ENCODE assay signal across 7 cellular contexts in the genomic region with DNA sequence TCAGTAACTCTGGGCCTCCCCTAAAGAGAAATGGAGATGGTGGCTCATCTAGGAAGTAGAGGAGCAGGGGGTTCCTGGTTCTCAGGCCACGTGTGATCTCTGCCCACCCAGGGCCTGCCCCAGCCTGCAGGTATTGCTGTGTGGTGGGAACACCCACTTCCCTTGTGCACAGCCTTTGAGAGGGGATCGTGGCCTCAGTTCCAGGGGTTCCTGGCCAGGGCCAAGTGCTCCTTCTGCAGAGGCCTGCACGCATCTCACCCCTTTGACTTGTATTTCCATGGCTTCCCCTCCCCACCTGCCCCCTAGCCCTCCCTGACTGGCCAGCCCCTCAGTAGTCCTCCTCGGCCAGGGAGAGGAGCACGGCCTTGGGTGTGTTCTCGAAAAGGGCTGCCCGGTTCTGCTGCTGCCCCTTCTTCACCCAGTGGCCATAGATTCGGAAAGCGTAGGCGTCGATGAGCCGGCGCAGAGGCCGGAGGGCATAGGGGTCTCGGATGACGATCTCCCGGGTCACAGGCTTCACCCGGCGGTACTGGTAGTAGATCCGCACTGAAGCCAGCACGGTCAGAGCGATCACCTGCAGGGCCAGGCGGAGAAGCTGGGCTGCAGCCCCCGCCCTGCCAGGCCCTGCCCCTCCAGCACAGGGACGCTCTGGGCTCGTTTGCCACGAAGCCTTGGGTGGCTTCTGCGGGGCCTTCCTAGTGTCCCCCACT. TPM values are rescaled to one million over a fixed set of nuclear protein-coding genes. Genes with fewer than 3 reads are reported as not detected.
DNase-seq lines count a peak whose midpoint lies in the region; ATAC-seq, FAIRE-seq and TF ChIP-seq lines count a peak whose summit lies in the region.
"Not testable (repeated sequence)": the region's sequence is repeated elsewhere in the genome, so short reads cannot be mapped to it uniquely, and the experiment has no call there.

No MANE protein-coding gene starts in this region.

- H3K36me3 ChIP-seq in K562 (ENCODE audit: control insufficient read depth, insufficient read depth, low read length) (peaks cover 34% of the 10 kb centered on the region; the same call in 1 of the 3 replicates), heart right ventricle (peaks cover 0 to 56% (median 0%) of the 10 kb centered on the region in 9 donors), thoracic aorta (peaks cover 15% of the 10 kb centered on the region)

- not testable (repeated sequence) for H3K27me3 ChIP-seq in K562 (ENCODE audit: control insufficient read depth in 2 of 2, insufficient read depth in 2 of 2, low read length in 2 of 2); dorsolateral prefrontal cortex; heart right ventricle; thoracic aorta (replicated peaks; ENCODE audit: insufficient read depth)

- DNase-seq in T-helper 17 cell; K562 (ENCODE audit: extremely low read depth in 1 of 4, low spot score in 3 of 4); heart right ventricle; stimulated activated effector memory CD8-positive, alpha-beta T cell treated with anti-CD3 and anti-CD28 coated beads, Interleukin-12 subunit alpha, Interleukin-12 subunit beta, amount 100 ng/mL, for 72 hours (ENCODE audit: low spot score in 2 of 2); thoracic aorta (ENCODE audit: low spot score): not testable (repeated sequence)
- DNase-seq in dorsolateral prefrontal cortex = peak in 1 of 10 donors; percentile 26
- DNase-seq in posterior vena cava (ENCODE audit: low spot score) = peak; percentile 81

- 90% methylated on average over 27 of the region's 28 CpGs for WGBS in K562 (ENCODE audit: insufficient coverage, low coverage, missing lambda C conversion rate)
- WGBS in heart right ventricle, 2 donors = 96 to 97% methylated on average over 28 of the region's 28 CpGs

- H3K9me3 ChIP-seq in T-helper 17 cell (ENCODE audit: control insufficient read depth, low read length, poor library complexity, severe bottlenecking); K562 (replicated peaks; ENCODE audit: control insufficient read depth, insufficient read depth, low read depth, low read length); heart right ventricle; thoracic aorta: not testable (repeated sequence)

- H3K36me3 Mint-ChIP-seq in T-helper 17 cell (ENCODE audit: low read depth) = not testable (repeated sequence)
- H3K36me3 Mint-ChIP-seq in stimulated activated effector memory CD8-positive, alpha-beta T cell treated with anti-CD3 and anti-CD28 coated beads, Interleukin-12 subunit alpha, Interleukin-12 subunit beta, amount 100 ng/mL, for 72 hours = peaks cover 51% of the 10 kb centered on the region

- CTCF ChIA-PET in K562 (lab: Yijun Ruan, JAX; ENCODE audit: low intra/inter-chr PET ratio) = not testable (repeated sequence)

- POLR2A ChIA-PET in K562 (lab: Yijun Ruan, JAX) = not testable (repeated sequence)

- not testable (repeated sequence) for H3K4me1 ChIP-seq in K562 (replicated peaks in 1 of 2; ENCODE audit: control insufficient read depth in 2 of 2, insufficient read depth in 2 of 2, low read length in 2 of 2)
- H3K4me1 ChIP-seq in heart right ventricle (peaks cover 20 to 45% (median 31%) of the 10 kb centered on the region in 9 donors), thoracic aorta (ENCODE audit: control insufficient read depth in 1 of 2, low read depth in 2 of 2) (peaks cover 25 to 56% of the 10 kb centered on the region in 2 donors)

- intact Hi-C loops in K562 (cut with micrococcal nuclease); dorsolateral prefrontal cortex (cut with DNase I); heart right ventricle (cut with DNase I); posterior vena cava (cut with DNase I): not testable (repeated sequence)

- H3K4me2 ChIP-seq in K562 (ENCODE audit: insufficient read depth, low read length) = not testable (repeated sequence)

- H3K9me3 Mint-ChIP-seq in stimulated activated effector memory CD8-positive, alpha-beta T cell treated with anti-CD3 and anti-CD28 coated beads, Interleukin-12 subunit alpha, Interleukin-12 subunit beta, amount 100 ng/mL, for 72 hours = not testable (repeated sequence)

- not testable (repeated sequence) for H3K9ac ChIP-seq in K562 (ENCODE audit: insufficient read depth in 1 of 2, low read depth in 2 of 2, low read length in 2 of 2)

- H3K27me3 Mint-ChIP-seq in T-helper 17 cell = not testable (repeated sequence)

- not testable (repeated sequence) for H3K9me1 ChIP-seq in K562 (ENCODE audit: control insufficient read depth, insufficient read depth, low read length)

- H3K4me3 Mint-ChIP-seq in T-helper 17 cell; stimulated activated effector memory CD8-positive, alpha-beta T cell treated with anti-CD3 and anti-CD28 coated beads, Interleukin-12 subunit alpha, Interleukin-12 subunit beta, amount 100 ng/mL, for 72 hours: not testable (repeated sequence)

- BruUV-seq in K562 (replicated peaks; lab: Mats Ljungman, UMichigan) = not testable (repeated sequence)

- not testable (repeated sequence) for TF ChIP-seq RAD21 in K562 (CRISPR knock-in tag; conservative IDR thresholded peaks at IDR 0.05 in 1 of 2, IDR thresholded peaks at IDR 0.05 in 1 of 2)

- H4K20me1 ChIP-seq in K562 (replicated peaks; ENCODE audit: control insufficient read depth, insufficient read depth, low read length) = not testable (repeated sequence)

- not testable (repeated sequence) for H3K4me1 Mint-ChIP-seq in T-helper 17 cell; stimulated activated effector memory CD8-positive, alpha-beta T cell treated with anti-CD3 and anti-CD28 coated beads, Interleukin-12 subunit alpha, Interleukin-12 subunit beta, amount 100 ng/mL, for 72 hours

- not testable (repeated sequence) for TF ChIP-seq EP300 in K562 (IDR thresholded peaks at IDR 0.05; ENCODE audit: low read length)

- not testable (repeated sequence) for H2AFZ ChIP-seq in K562 (ENCODE audit: low read depth, low read length)

- not testable (repeated sequence) for TF ChIP-seq CTCF in K562 (IDR thresholded peaks at IDR 0.05 in 2 of 3, conservative IDR thresholded peaks at IDR 0.05 in 1 of 3; ENCODE audit: insufficient read depth in 2 of 3, low read depth in 1 of 3, low read length in 3 of 3); dorsolateral prefrontal cortex (IDR thresholded peaks at IDR 0.05 in 54 of 56, conservative IDR thresholded peaks at IDR 0.05 in 2 of 56; ENCODE audit: low read depth in 1 of 56, partially characterized antibody in 56 of 56); heart right ventricle (IDR thresholded peaks at IDR 0.05); thoracic aorta (IDR thresholded peaks at IDR 0.05)

- ATAC-seq in T-helper 17 cell; K562; heart right ventricle; stimulated activated effector memory CD8-positive, alpha-beta T cell treated with anti-CD3 and anti-CD28 coated beads, Interleukin-12 subunit alpha, Interleukin-12 subunit beta, amount 100 ng/mL, for 72 hours; thoracic aorta (ENCODE audit: insufficient number of reproducible peaks, low FRiP score, low read depth): not testable (repeated sequence)

- H3K27ac Mint-ChIP-seq in T-helper 17 cell = peak overlapping the region; percentile 21
- H3K27ac Mint-ChIP-seq in stimulated activated effector memory CD8-positive, alpha-beta T cell treated with anti-CD3 and anti-CD28 coated beads, Interleukin-12 subunit alpha, Interleukin-12 subunit beta, amount 100 ng/mL, for 72 hours = peak overlapping the region; percentile 77

- H3K27ac ChIP-seq in K562 (ENCODE audit: extremely low read depth, low read depth, low read length) = not testable (repeated sequence)
- H3K27ac ChIP-seq in dorsolateral prefrontal cortex (peak overlapping the region in 54 of 59 donors; percentile 65 to 94 (median 88)), heart right ventricle (peak overlapping the region; percentile 70 to 95 (median 86)), thoracic aorta (peak overlapping the region; percentile 84 to 91)

- FAIRE-seq in K562 (lab: Jason Lieb, UNC) = not testable (repeated sequence)

- in situ Hi-C loops in K562 (cut with MboI) = not testable (repeated sequence)

- not testable (repeated sequence) for H3K79me2 ChIP-seq in K562 (ENCODE audit: control insufficient read depth, insufficient read depth, low read length)

- H3K4me3 ChIP-seq in K562, dorsolateral prefrontal cortex, heart right ventricle, thoracic aorta: not testable (repeated sequence)

- not testable (repeated sequence) for TF ChIP-seq POLR2A in K562 (conservative IDR thresholded peaks at IDR 0.05)

RNA-seq across cellular contexts. Expression of gene PHKG1, which starts 11.9 kb away (rescaled TPM):
- 10 to 100 TPM in 1 of 2 donors, 1 to 10 TPM in 1; 6.2 to 10.1 TPM for total RNA-seq in T-helper 17 cell
- 5.2 and 12.2 TPM in 2 replicates for total RNA-seq in K562 (2011; cell fraction: chromatin; rRNA removed; ENCODE audit: low replicate concordance)
- total RNA-seq in K562 (2011; cell fraction: nucleolus; rRNA removed) = 5.0 and 5.3 TPM in 2 replicates
- total RNA-seq in K562 (2011; cell fraction: nucleoplasm; rRNA removed) = 5.3 and 5.5 TPM in 2 replicates
- total RNA-seq in K562 (2014; rRNA removed) = 0.73 and 0.82 TPM in 2 replicates
- 0.13 and 0.47 TPM in 2 replicates for total RNA-seq in K562 (2014; rRNA removed; fragmentation: Illumina TruSeq; extraction: Trizol)
- 0.53 and 0.83 TPM in 2 replicates for total RNA-seq in K562 (2015; rRNA removed; fragmentation: Illumina TruSeq; extraction: Trizol)
- 0.29 and 0.40 TPM in 2 replicates for total RNA-seq in K562 (2021)
- polyA plus RNA-seq in K562 (2011; rRNA removed) = 0.78 and 1.9 TPM in 2 replicates
- polyA plus RNA-seq in K562 (2011; cell fraction: cytosol; rRNA removed) = 0.28 and 0.40 TPM in 2 replicates
- 2.6 and 4.9 TPM in 2 replicates for polyA plus RNA-seq in K562 (2011; cell fraction: nucleus; rRNA removed)
- 0.70 and 1.3 TPM in 2 replicates for polyA plus RNA-seq in K562 (2012)
- polyA plus RNA-seq in K562 (2014; fragmentation: Illumina TruSeq; extraction: Trizol) = 0.46 and 0.69 TPM in 2 replicates
- polyA plus RNA-seq in K562 (2014; fragmentation: Nextera tagmentation; extraction: Ambion mirVana) = under 1 TPM; 0.10 to 0.11 TPM
- polyA plus RNA-seq in K562 (2014; rRNA removed) = 0.27 and 0.45 TPM in 2 replicates
- 0.98 and 1.3 TPM in 2 replicates for polyA minus RNA-seq in K562 (2011; rRNA and poly(A)+ RNA removed)
- not detected in 2 replicates for polyA minus RNA-seq in K562 (2011; cell fraction: cytosol; rRNA and poly(A)+ RNA removed)
- 1.8 and 2.1 TPM in 2 replicates for polyA minus RNA-seq in K562 (2011; cell fraction: nucleus; rRNA and poly(A)+ RNA removed)
- 10 to 100 TPM in 100 of 120 experiments, 1 to 10 TPM in 20; 6.1 to 40.7 (median 15.2) TPM for total RNA-seq in dorsolateral prefrontal cortex
- 10 to 100 TPM; 17.1 to 52.2 (median 24.1) TPM for total RNA-seq in heart right ventricle
- 10 to 100 TPM in 1 of 2 donors, 1 to 10 TPM in 1; 2.3 to 14.8 TPM for polyA plus RNA-seq in heart right ventricle
- 1 to 10 TPM; 3.7 to 3.8 TPM for total RNA-seq in posterior vena cava
- 10 to 100 TPM in 1 of 2 donors, 1 to 10 TPM in 1; 6.0 to 10.9 TPM for total RNA-seq in thoracic aorta

RNA-seq across cellular contexts. Expression of gene SUMF2, which starts 16.8 kb away (rescaled TPM):
- total RNA-seq in T-helper 17 cell (100 to 1,000 TPM; 112 to 113 TPM), K562 (2014; rRNA removed) (65.3 and 72.0 TPM in 2 replicates), K562 (2014; rRNA removed; fragmentation: Illumina TruSeq; extraction: Trizol) (67.7 and 74.7 TPM in 2 replicates), K562 (2015; rRNA removed; fragmentation: Illumina TruSeq; extraction: Trizol) (62.1 and 63.0 TPM in 2 replicates), K562 (2021) (90.0 and 96.9 TPM in 2 replicates), dorsolateral prefrontal cortex (100 to 1,000 TPM in 4 of 120 experiments, 10 to 100 TPM in 116; 41.7 to 111 (median 75.6) TPM), heart right ventricle (10 to 100 TPM; 20.8 to 49.2 (median 32.6) TPM), posterior vena cava (100 to 1,000 TPM in 1 of 2 donors, 10 to 100 TPM in 1; 84.6 to 129 TPM), thoracic aorta (100 to 1,000 TPM; 102 to 151 TPM)
- total RNA-seq in K562 (2011; cell fraction: chromatin; rRNA removed; ENCODE audit: low replicate concordance) = 271 and 347 TPM in 2 replicates
- total RNA-seq in K562 (2011; cell fraction: nucleolus; rRNA removed) = 246 and 285 TPM in 2 replicates
- total RNA-seq in K562 (2011; cell fraction: nucleoplasm; rRNA removed) = 271 and 311 TPM in 2 replicates
- polyA plus RNA-seq in K562 (2011; rRNA removed) (92.5 and 101 TPM in 2 replicates), K562 (2014; fragmentation: Illumina TruSeq; extraction: Trizol) (108 and 113 TPM in 2 replicates), K562 (2014; fragmentation: Nextera tagmentation; extraction: Ambion mirVana) (10 to 100 TPM; 39.0 to 60.3 TPM), K562 (2014; rRNA removed) (73.8 and 86.3 TPM in 2 replicates), heart right ventricle (10 to 100 TPM; 38.2 to 49.0 TPM)
- 82.4 and 87.7 TPM in 2 replicates for polyA plus RNA-seq in K562 (2011; cell fraction: cytosol; rRNA removed)
- polyA plus RNA-seq in K562 (2011; cell fraction: nucleus; rRNA removed) = 249 and 266 TPM in 2 replicates
- 89.2 and 130 TPM in 2 replicates for polyA plus RNA-seq in K562 (2012)
- 67.1 and 69.3 TPM in 2 replicates for polyA minus RNA-seq in K562 (2011; rRNA and poly(A)+ RNA removed)
- 46.0 and 54.4 TPM in 2 replicates for polyA minus RNA-seq in K562 (2011; cell fraction: cytosol; rRNA and poly(A)+ RNA removed)
- 52.2 and 77.6 TPM in 2 replicates for polyA minus RNA-seq in K562 (2011; cell fraction: nucleus; rRNA and poly(A)+ RNA removed)

RNA-seq across cellular contexts. Expression of gene CHCHD2, which starts 25.4 kb away (rescaled TPM):
- total RNA-seq in T-helper 17 cell (100 to 1,000 TPM; 205 to 216 TPM), K562 (2014; rRNA removed) (866 and 1,072 TPM in 2 replicates), K562 (2014; rRNA removed; fragmentation: Illumina TruSeq; extraction: Trizol) (572 and 585 TPM in 2 replicates), K562 (2015; rRNA removed; fragmentation: Illumina TruSeq; extraction: Trizol) (648 and 717 TPM in 2 replicates), K562 (2021) (944 and 976 TPM in 2 replicates), dorsolateral prefrontal cortex (100 to 1,000 TPM; 175 to 432 (median 281) TPM), heart right ventricle (100 to 1,000 TPM; 379 to 537 (median 426) TPM), posterior vena cava (100 to 1,000 TPM; 219 to 263 TPM), thoracic aorta (100 to 1,000 TPM; 220 to 311 TPM)
- 58.0 and 66.6 TPM in 2 replicates for total RNA-seq in K562 (2011; cell fraction: chromatin; rRNA removed; ENCODE audit: low replicate concordance)
- total RNA-seq in K562 (2011; cell fraction: nucleolus; rRNA removed) = 171 and 173 TPM in 2 replicates
- 125 and 154 TPM in 2 replicates for total RNA-seq in K562 (2011; cell fraction: nucleoplasm; rRNA removed)
- polyA plus RNA-seq in K562 (2011; rRNA removed) (869 and 914 TPM in 2 replicates), K562 (2014; fragmentation: Illumina TruSeq; extraction: Trizol) (418 and 687 TPM in 2 replicates), K562 (2014; fragmentation: Nextera tagmentation; extraction: Ambion mirVana) (100 to 1,000 TPM; 145 to 350 TPM), K562 (2014; rRNA removed) (1,035 and 1,044 TPM in 2 replicates), heart right ventricle (1,000 to 10,000 TPM in 1 of 2 donors, 10 to 100 TPM in 1; 73.0 to 1,047 TPM)
- 987 and 1,673 TPM in 2 replicates for polyA plus RNA-seq in K562 (2011; cell fraction: cytosol; rRNA removed)
- 280 and 314 TPM in 2 replicates for polyA plus RNA-seq in K562 (2011; cell fraction: nucleus; rRNA removed)
- polyA plus RNA-seq in K562 (2012) = 801 and 1,215 TPM in 2 replicates
- 194 and 225 TPM in 2 replicates for polyA minus RNA-seq in K562 (2011; rRNA and poly(A)+ RNA removed)
- polyA minus RNA-seq in K562 (2011; cell fraction: cytosol; rRNA and poly(A)+ RNA removed) = 302 and 416 TPM in 2 replicates
- 66.8 and 109 TPM in 2 replicates for polyA minus RNA-seq in K562 (2011; cell fraction: nucleus; rRNA and poly(A)+ RNA removed)

RNA-seq across cellular contexts. Expression of gene CCT6A, which starts 29.3 kb away (rescaled TPM):
- total RNA-seq in T-helper 17 cell = 10 to 100 TPM; 43.4 to 58.4 TPM
- total RNA-seq in K562 (2011; cell fraction: chromatin; rRNA removed; ENCODE audit: low replicate concordance) = 141 and 298 TPM in 2 replicates
- 83.9 and 89.7 TPM in 2 replicates for total RNA-seq in K562 (2011; cell fraction: nucleolus; rRNA removed)
- total RNA-seq in K562 (2011; cell fraction: nucleoplasm; rRNA removed) = 151 and 179 TPM in 2 replicates
- total RNA-seq in K562 (2014; rRNA removed) = 387 and 445 TPM in 2 replicates
- total RNA-seq in K562 (2014; rRNA removed; fragmentation: Illumina TruSeq; extraction: Trizol) = 541 and 575 TPM in 2 replicates
- total RNA-seq in K562 (2015; rRNA removed; fragmentation: Illumina TruSeq; extraction: Trizol) = 437 and 481 TPM in 2 replicates
- total RNA-seq in K562 (2021) = 302 and 312 TPM in 2 replicates
- polyA plus RNA-seq in K562 (2011; rRNA removed) = 586 and 708 TPM in 2 replicates
- 195 and 223 TPM in 2 replicates for polyA plus RNA-seq in K562 (2011; cell fraction: cytosol; rRNA removed)
- 185 and 288 TPM in 2 replicates for polyA plus RNA-seq in K562 (2011; cell fraction: nucleus; rRNA removed)
- polyA plus RNA-seq in K562 (2012) = 213 and 332 TPM in 2 replicates
- polyA plus RNA-seq in K562 (2014; fragmentation: Illumina TruSeq; extraction: Trizol) = 353 and 373 TPM in 2 replicates
- polyA plus RNA-seq in K562 (2014; fragmentation: Nextera tagmentation; extraction: Ambion mirVana) = 100 to 1,000 TPM; 244 to 314 TPM
- polyA plus RNA-seq in K562 (2014; rRNA removed) = 404 and 419 TPM in 2 replicates
- 690 and 857 TPM in 2 replicates for polyA minus RNA-seq in K562 (2011; rRNA and poly(A)+ RNA removed)
- 138 and 195 TPM in 2 replicates for polyA minus RNA-seq in K562 (2011; cell fraction: cytosol; rRNA and poly(A)+ RNA removed)
- polyA minus RNA-seq in K562 (2011; cell fraction: nucleus; rRNA and poly(A)+ RNA removed) = 70.1 and 141 TPM in 2 replicates
- total RNA-seq in dorsolateral prefrontal cortex = 100 to 1,000 TPM in 2 of 120 experiments, 10 to 100 TPM in 118; 38.3 to 105 (median 76.0) TPM
- total RNA-seq in heart right ventricle = 10 to 100 TPM; 53.5 to 74.8 (median 66.2) TPM
- 100 to 1,000 TPM in 1 of 2 donors, 10 to 100 TPM in 1; 79.9 to 155 TPM for polyA plus RNA-seq in heart right ventricle
- 10 to 100 TPM; 75.9 to 87.9 TPM for total RNA-seq in posterior vena cava
- total RNA-seq in thoracic aorta = 10 to 100 TPM; 41.8 to 96.9 TPM

RNA-seq across cellular contexts. Expression of gene PSPH, which starts 29.6 kb away (rescaled TPM):
- total RNA-seq in T-helper 17 cell (1 to 10 TPM; 1.4 to 2.4 TPM), K562 (2014; rRNA removed) (29.1 and 46.8 TPM in 2 replicates), K562 (2014; rRNA removed; fragmentation: Illumina TruSeq; extraction: Trizol) (16.6 and 17.8 TPM in 2 replicates), K562 (2015; rRNA removed; fragmentation: Illumina TruSeq; extraction: Trizol) (12.1 and 13.8 TPM in 2 replicates), K562 (2021) (20.9 and 21.5 TPM in 2 replicates), dorsolateral prefrontal cortex (10 to 100 TPM; 11.1 to 44.3 (median 20.0) TPM), heart right ventricle (10 to 100 TPM in 4 of 10 donors, 1 to 10 TPM in 6; 7.5 to 14.7 (median 9.8) TPM), posterior vena cava (1 to 10 TPM; 5.0 to 6.6 TPM), thoracic aorta (1 to 10 TPM; 5.1 to 5.8 TPM)
- 28.4 and 41.0 TPM in 2 replicates for total RNA-seq in K562 (2011; cell fraction: chromatin; rRNA removed; ENCODE audit: low replicate concordance)
- 25.8 and 26.8 TPM in 2 replicates for total RNA-seq in K562 (2011; cell fraction: nucleolus; rRNA removed)
- 42.1 and 43.0 TPM in 2 replicates for total RNA-seq in K562 (2011; cell fraction: nucleoplasm; rRNA removed)
- polyA plus RNA-seq in K562 (2011; rRNA removed) (18.2 and 20.2 TPM in 2 replicates), K562 (2014; fragmentation: Illumina TruSeq; extraction: Trizol) (25.0 and 29.6 TPM in 2 replicates), K562 (2014; fragmentation: Nextera tagmentation; extraction: Ambion mirVana) (1 to 10 TPM; 6.3 to 9.0 TPM), K562 (2014; rRNA removed) (23.6 and 30.6 TPM in 2 replicates), heart right ventricle (1 to 10 TPM; 5.1 TPM)
- polyA plus RNA-seq in K562 (2011; cell fraction: cytosol; rRNA removed) = 19.8 and 22.6 TPM in 2 replicates
- 7.2 and 14.2 TPM in 2 replicates for polyA plus RNA-seq in K562 (2011; cell fraction: nucleus; rRNA removed)
- polyA plus RNA-seq in K562 (2012) = 16.0 and 52.1 TPM in 2 replicates
- 16.7 and 23.1 TPM in 2 replicates for polyA minus RNA-seq in K562 (2011; rRNA and poly(A)+ RNA removed)
- 12.3 and 12.4 TPM in 2 replicates for polyA minus RNA-seq in K562 (2011; cell fraction: cytosol; rRNA and poly(A)+ RNA removed)
- polyA minus RNA-seq in K562 (2011; cell fraction: nucleus; rRNA and poly(A)+ RNA removed) = 10.4 and 13.3 TPM in 2 replicates
